ENCODE assay signal across 8 cellular contexts in the genomic region with DNA sequence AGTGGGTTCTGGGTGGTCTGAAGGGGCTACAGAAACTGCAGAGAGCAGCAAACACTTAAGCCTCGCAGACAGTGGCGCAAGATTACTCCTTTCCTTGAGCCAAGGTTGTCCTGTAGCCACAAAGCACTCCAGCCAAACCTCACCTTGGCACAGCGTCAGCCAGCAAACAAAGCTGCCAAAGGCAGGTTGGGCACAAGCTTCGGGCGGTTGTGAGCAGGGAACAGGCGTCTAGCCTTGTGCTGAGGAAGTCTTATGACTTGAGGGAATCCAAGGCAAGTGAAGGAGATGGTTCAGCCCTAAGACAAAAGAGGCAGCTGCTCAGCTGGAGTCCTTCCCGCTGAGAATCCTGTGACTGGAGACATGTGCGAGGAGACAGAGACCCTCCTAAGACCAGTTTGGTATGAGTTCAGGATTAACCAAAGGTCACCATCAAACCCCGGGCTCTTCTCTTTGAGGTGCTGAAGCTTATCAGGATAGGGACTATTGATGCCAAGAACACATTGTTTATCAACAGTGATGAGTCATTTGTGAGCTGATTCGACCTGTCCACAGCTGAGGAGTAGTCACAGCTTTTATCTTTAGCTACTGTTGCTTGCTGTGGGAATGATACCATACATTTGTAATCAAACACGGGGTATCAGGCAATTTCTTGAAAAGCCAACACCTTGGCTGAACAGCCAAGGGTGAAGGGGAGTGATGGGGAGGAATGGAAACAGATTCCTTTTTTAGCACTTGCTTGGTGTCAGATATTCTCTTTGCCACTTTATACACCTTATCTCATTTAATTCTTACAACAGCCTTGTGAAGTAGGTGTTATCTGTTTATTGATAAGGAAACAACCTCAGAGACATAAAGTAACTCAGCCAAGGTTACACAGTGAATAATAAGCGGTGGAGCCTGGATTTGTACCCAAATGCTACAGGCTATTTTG. TPM values are rescaled to one million over a fixed set of nuclear protein-coding genes. Genes with fewer than 3 reads are reported as not detected.
DNase-seq lines count a peak whose midpoint lies in the region; ATAC-seq and TF ChIP-seq lines count a peak whose summit lies in the region.

No MANE protein-coding gene starts in this region.

- 22 to 33% (median 24%) methylated on average over 12 of the region's 12 CpGs for WGBS in stomach, 5 donors

- DNase-seq in HFFc6, result peak; percentile 75
- peak; percentile 76 for DNase-seq in left ventricle myocardium superior
- peak; percentile 91 for DNase-seq in stomach
- no peak for DNase-seq in NCI-H82 treated with DMSO at 0.1 percent for 48 hours (lab: John Stamatoyannopoulos, UW; ENCODE audit: unreplicated experiment)
- no peak for DNase-seq in NCI-H446 treated with DMSO at 0.1 percent for 48 hours (lab: John Stamatoyannopoulos, UW)

- no peaks in the 10 kb centered on the region for H3K9me3 ChIP-seq in stomach

- H3K4me1 ChIP-seq in stomach, result peaks cover 40 to 62% (median 55%) of the 10 kb centered on the region in 4 donors

- intact Hi-C loops in left ventricle myocardium superior (cut with micrococcal nuclease), result loop anchor here (5.0 to 10.0 kb wide), 3 partner anchors 102 to 447 kb away; no protein-coding TSS in a partner anchor
- intact Hi-C loops in stomach (cut with DNase I; ENCODE audit: low total_unique reads), result loop anchor here (5.0 to 10.0 kb wide), 2 partner anchors 102 to 545 kb away; no protein-coding TSS in a partner anchor

- peaks cover 36% of the 10 kb centered on the region for H3K36me3 Mint-ChIP-seq in HFFc6 (ENCODE audit: low read depth)

- H3K27me3 ChIP-seq in stomach, result peaks cover 0 to 15% (median 9%) of the 10 kb centered on the region in 3 donors

- H3K9me3 Mint-ChIP-seq in HFFc6, result peaks cover 19% of the 10 kb centered on the region

- peak overlapping the region; percentile 99 for H3K27ac Mint-ChIP-seq in HFFc6

- no peak overlapping the region for H3K4me3 ChIP-seq in stomach

- peaks cover 31% of the 10 kb centered on the region for H3K4me1 Mint-ChIP-seq in HFFc6 (ENCODE audit: low read depth)

- H3K27me3 Mint-ChIP-seq in HFFc6 (ENCODE audit: insufficient read depth), result peaks cover 49% of the 10 kb centered on the region

- no peaks in the 10 kb centered on the region for H3K36me3 ChIP-seq in stomach

- TF ChIP-seq CTCF in HFFc6 (IDR thresholded peaks at IDR 0.05) (no peak), VCaP (conservative IDR thresholded peaks at IDR 0.05) (no peak), stomach (IDR thresholded peaks at IDR 0.05) (no peak)

- TF ChIP-seq EP300 in stomach (IDR thresholded peaks at IDR 0.05), result no peak

- ATAC-seq in left ventricle myocardium superior, result peak; percentile 20
- no peak for ATAC-seq in GM18870 (IDR thresholded peaks at IDR 0.05; ENCODE audit: unreplicated experiment)
- no peak for ATAC-seq in HG02973 (IDR thresholded peaks at IDR 0.05; ENCODE audit: unreplicated experiment)

- H3K27ac ChIP-seq in VCaP, result peak overlapping the region; percentile 96
- H3K27ac ChIP-seq in stomach, result peak overlapping the region; percentile 53 to 97 (median 92)

- no peak for TF ChIP-seq POLR2A in stomach (IDR thresholded peaks at IDR 0.05)

- peak overlapping the region; percentile 98 for H3K4me3 Mint-ChIP-seq in HFFc6

RNA-seq across cellular contexts. Expression of a gene that starts 4.6 kb away (rescaled TPM):
- 100 to 1,000 TPM; 219 to 346 (median 321) TPM for total RNA-seq in HFFc6 (2021; fragmentation: NEBNext Ultra II Directional; extraction: Animal tissue kit (Norgen Biotek cat#: 25700))
- 23.4 TPM for total RNA-seq in left ventricle myocardium superior
- 100 to 1,000 TPM in 1 of 5 donors, 10 to 100 TPM in 4; 33.9 to 144 (median 57.4) TPM for total RNA-seq in stomach
- polyA plus RNA-seq in stomach, result 10 to 100 TPM; 14.3 to 21.5 (median 19.7) TPM

RNA-seq across cellular contexts. Expression of a gene that starts 15.4 kb away (rescaled TPM):
- 10 to 100 TPM; 25.2 to 36.0 (median 30.7) TPM for total RNA-seq in HFFc6 (2021; fragmentation: NEBNext Ultra II Directional; extraction: Animal tissue kit (Norgen Biotek cat#: 25700))
- 17.9 TPM for total RNA-seq in left ventricle myocardium superior
- total RNA-seq in stomach, result 100 to 1,000 TPM in 2 of 5 donors, 10 to 100 TPM in 3; 24.0 to 260 (median 64.8) TPM
- polyA plus RNA-seq in stomach, result 10 to 100 TPM in 2 of 3 donors, 1 to 10 TPM in 1; 8.6 to 13.3 (median 12.5) TPM

Comparison
In these comparisons a context has a peak if more than half of its experiments do, and no peak if none do; other contexts are left out.
1. DNase-seq: peak in HFFc6 (single experiment), left ventricle myocardium superior (single experiment) and stomach (single experiment); none in NCI-H82 treated with DMSO at 0.1 percent for 48 hours (single experiment) and NCI-H446 treated with DMSO at 0.1 percent for 48 hours (single experiment).